ENCODE assay signal across 13 cellular contexts in genomic region chr2:167783266-167784070, GRCh38.
A peak's percentile ranks its signal among the peaks of the same experiment; 100 is the strongest.
DNase-seq lines count a peak whose midpoint lies in the region; ATAC-seq, FAIRE-seq and TF ChIP-seq lines count a peak whose summit lies in the region.
"Had no signal": no experiment of that assay in that cellular context is flagged by ENCODE, and none has a peak within 500 bp of the region (broad histone marks: within the 10 kb centered on the region; RNA-seq: fewer than 3 reads in every experiment).

No MANE protein-coding gene starts in this region.

- H3K27ac Mint-ChIP-seq in activated naive CD8-positive, alpha-beta T cell treated with anti-CD3 and anti-CD28 coated beads for 36 hours, result no peak overlapping the region

- 43% methylated on average over 5 of the region's 5 CpGs for WGBS in SK-N-SH (ENCODE audit: low lambda C conversion rate)
- 8 to 27% (median 15%) methylated on average over 5 of the region's 5 CpGs for WGBS in psoas muscle, 3 donors

- TF ChIP-seq CTCF in SK-N-SH (IDR thresholded peaks at IDR 0.05) (no peak), psoas muscle (IDR thresholded peaks at IDR 0.05) (no peak), A673 (conservative IDR thresholded peaks at IDR 0.05; ENCODE audit: low read depth, low read length) (no peak)

- POLR2A ChIA-PET in SK-N-SH (lab: Yijun Ruan, JAX), result no interaction called here
- POLR2A ChIA-PET in A673 (lab: Charles Lee; ENCODE audit: low non-redundant PET), result no interaction called here

- TF ChIP-seq POLR2A in H54 (IDR thresholded peaks at IDR 0.05; ENCODE audit: low read depth, low read length), result no peak

- no peaks in the 10 kb centered on the region for H3K79me2 ChIP-seq in SK-N-SH (ENCODE audit: insufficient read depth)

- no peak overlapping the region for H3K9ac ChIP-seq in SK-N-SH

- no TSS peak for BruUV-seq in A673 (replicated peaks; lab: Mats Ljungman, UMichigan)

- peak; percentile 87 to 93 (median 92) for ATAC-seq in psoas muscle

- H3K27me3 Mint-ChIP-seq in activated naive CD8-positive, alpha-beta T cell treated with anti-CD3 and anti-CD28 coated beads for 36 hours, result no peaks in the 10 kb centered on the region

- H3K4me3 ChIP-seq in SK-N-SH (ENCODE audit: low read depth in 2 of 2, low read length in 1 of 2) (no peak overlapping the region), psoas muscle (no peak overlapping the region), A673 (ENCODE audit: low read depth, low read length, poor library complexity, severe bottlenecking) (no peak overlapping the region)
- H3K4me3 ChIP-seq: thoracic aorta had no signal

- DNase-seq in H54 (ENCODE audit: insufficient read length, low spot score) (peak; percentile 18), SK-N-SH (peak; percentile 20), foreskin melanocyte (peak; percentile 12), psoas muscle (peak; percentile 18 to 58), GDM1 (lab: John Stamatoyannopoulos, UW) (no peak), A673 (ENCODE audit: low spot score) (no peak), DMS53 (lab: John Stamatoyannopoulos, UW) (no peak)
- DNase-seq in activated naive CD8-positive, alpha-beta T cell treated with anti-CD3 and anti-CD28 coated beads for 36 hours, result no peak
- DNase-seq: activated CD4-positive, alpha-beta T cell treated with anti-CD3 and anti-CD28 coated beads for 4 hours; activated naive CD4-positive, alpha-beta T cell treated with anti-CD3 and anti-CD28 coated beads, Interleukin-2, amount 50 U/mL, for 16 hours; COR-L47; KBM-7 had no signal

- H3K4me1 ChIP-seq in SK-N-SH (ENCODE audit: control insufficient read depth in 1 of 2, insufficient read depth in 2 of 2, low read depth in 1 of 2, low read length in 1 of 2), result peaks cover 0 to 18% of the 10 kb centered on the region in 2 experiments; a peak in 2 of 4 replicates
- peaks cover 21% of the 10 kb centered on the region for H3K4me1 ChIP-seq in psoas muscle
- no peaks in the 10 kb centered on the region for H3K4me1 ChIP-seq in A673 (ENCODE audit: insufficient read depth, low read length, poor library complexity, severe bottlenecking)

- H3K27ac ChIP-seq in SK-N-SH (ENCODE audit: low read depth in 2 of 2, low read length in 1 of 2), result no peak overlapping the region
- peak overlapping the region; percentile 73 for H3K27ac ChIP-seq in psoas muscle
- H3K27ac ChIP-seq in A673 (ENCODE audit: low read depth, low read length, poor library complexity, severe bottlenecking), result no peak overlapping the region
- H3K27ac ChIP-seq: thoracic aorta had no signal

- H3K9me3 ChIP-seq in SK-N-SH (no peaks in the 10 kb centered on the region), psoas muscle (no peaks in the 10 kb centered on the region), A673 (ENCODE audit: low read depth, low read length, poor library complexity, severe bottlenecking) (no peaks in the 10 kb centered on the region)
- H3K9me3 ChIP-seq: thoracic aorta had no signal

- H4K20me1 ChIP-seq in SK-N-SH (ENCODE audit: insufficient read depth), result no peaks in the 10 kb centered on the region

- intact Hi-C loops in psoas muscle (cut with DNase I) (no loop called here), A673 (cut with micrococcal nuclease; ENCODE audit: unreplicated experiment) (no loop called here)

- no peak overlapping the region for H3K4me3 Mint-ChIP-seq in activated naive CD8-positive, alpha-beta T cell treated with anti-CD3 and anti-CD28 coated beads for 36 hours

- H3K9me3 Mint-ChIP-seq in activated naive CD8-positive, alpha-beta T cell treated with anti-CD3 and anti-CD28 coated beads for 36 hours, result no peaks in the 10 kb centered on the region

- no peak for TF ChIP-seq RAD21 in SK-N-SH (IDR thresholded peaks at IDR 0.05; ENCODE audit: low read length)

- FAIRE-seq in H54 (lab: Jason Lieb, UNC), result no peak

- no peak for TF ChIP-seq EP300 in SK-N-SH (IDR thresholded peaks at IDR 0.05; ENCODE audit: borderline replicate concordance in 1 of 2, low read depth in 1 of 2, low read length in 1 of 2)

- CTCF ChIA-PET in SK-N-SH (lab: Yijun Ruan, JAX) (no interaction called here), A673 (lab: Charles Lee) (no interaction called here)

- H3K36me3 ChIP-seq in SK-N-SH (replicated peaks in 1 of 2; ENCODE audit: control insufficient read depth in 1 of 2, insufficient read depth in 2 of 2, low read length in 1 of 2) (no peaks in the 10 kb centered on the region), psoas muscle (ENCODE audit: insufficient read depth in 1 of 2, low read depth in 1 of 2) (no peaks in the 10 kb centered on the region), A673 (ENCODE audit: insufficient read depth, low read length, poor library complexity, severe bottlenecking) (no peaks in the 10 kb centered on the region)
- H3K36me3 ChIP-seq: thoracic aorta had no signal

- no peaks in the 10 kb centered on the region for H3K4me1 Mint-ChIP-seq in activated naive CD8-positive, alpha-beta T cell treated with anti-CD3 and anti-CD28 coated beads for 36 hours

- H2AFZ ChIP-seq in SK-N-SH (ENCODE audit: low read depth), result no peak overlapping the region

- H3F3A ChIP-seq in SK-N-SH (replicated peaks; ENCODE audit: insufficient read depth), result no peaks in the 10 kb centered on the region

- no peak overlapping the region for H3K4me2 ChIP-seq in SK-N-SH

- no peaks in the 10 kb centered on the region for H3K36me3 Mint-ChIP-seq in activated naive CD8-positive, alpha-beta T cell treated with anti-CD3 and anti-CD28 coated beads for 36 hours

- no peaks in the 10 kb centered on the region for H3K9me2 ChIP-seq in SK-N-SH

- no peaks in the 10 kb centered on the region for H3K27me3 ChIP-seq in SK-N-SH (ENCODE audit: insufficient read depth)
- H3K27me3 ChIP-seq in psoas muscle (ENCODE audit: insufficient read depth in 3 of 3, low read length in 2 of 3), result no peaks in the 10 kb centered on the region
- H3K27me3 ChIP-seq in A673 (replicated peaks; ENCODE audit: insufficient read depth, low read depth, low read length, poor library complexity), result no peaks in the 10 kb centered on the region

TF ChIP-seq in SK-N-SH, 30 proteins besides CTCF, POLR2A, EP300 and RAD21:
- no peak for TF ChIP-seq CHD2 (IDR thresholded peaks at IDR 0.05; ENCODE audit: low read length, partially characterized antibody)
- no peak for TF ChIP-seq RXRA (IDR thresholded peaks at IDR 0.05; ENCODE audit: borderline replicate concordance, low read depth)
- TF ChIP-seq EZH2phosphoT487 (IDR thresholded peaks at IDR 0.05; ENCODE audit: borderline replicate concordance, low read depth), result no peak
- TF ChIP-seq MXI1 (IDR thresholded peaks at IDR 0.05; ENCODE audit: low read depth, low read length), result no peak
- TF ChIP-seq JUND (IDR thresholded peaks at IDR 0.05), result no peak
- no peak for TF ChIP-seq TAF1 (IDR thresholded peaks at IDR 0.05; ENCODE audit: borderline replicate concordance, low read depth, low read length)
- TF ChIP-seq MAX (IDR thresholded peaks at IDR 0.05; ENCODE audit: low read depth), result no peak
- no peak for TF ChIP-seq FOXJ3 (CRISPR knock-in tag; IDR thresholded peaks at IDR 0.05)
- no peak for TF ChIP-seq YY1 (IDR thresholded peaks at IDR 0.05; ENCODE audit: low read depth)
- TF ChIP-seq SMC3 (IDR thresholded peaks at IDR 0.05; ENCODE audit: low read depth, low read length), result no peak
- TF ChIP-seq GABPA (IDR thresholded peaks at IDR 0.05; ENCODE audit: low read depth), result no peak
- TF ChIP-seq FOSL2 (IDR thresholded peaks at IDR 0.05; ENCODE audit: borderline replicate concordance, low read depth), result no peak

Comparison
In these comparisons a context has a peak if more than half of its experiments do, and no peak if none do; other contexts are left out.
1. DNase-seq: peak in H54 (single experiment), SK-N-SH (single experiment), foreskin melanocyte (single experiment) and psoas muscle (2 of 2); none in activated naive CD8-positive, alpha-beta T cell treated with anti-CD3 and anti-CD28 coated beads for 36 hours (single experiment), GDM1 (single experiment), A673 (single experiment) and DMS53 (single experiment).